Comparison of ENCODE assay signal across 9 cellular contexts in the genomic region with DNA sequence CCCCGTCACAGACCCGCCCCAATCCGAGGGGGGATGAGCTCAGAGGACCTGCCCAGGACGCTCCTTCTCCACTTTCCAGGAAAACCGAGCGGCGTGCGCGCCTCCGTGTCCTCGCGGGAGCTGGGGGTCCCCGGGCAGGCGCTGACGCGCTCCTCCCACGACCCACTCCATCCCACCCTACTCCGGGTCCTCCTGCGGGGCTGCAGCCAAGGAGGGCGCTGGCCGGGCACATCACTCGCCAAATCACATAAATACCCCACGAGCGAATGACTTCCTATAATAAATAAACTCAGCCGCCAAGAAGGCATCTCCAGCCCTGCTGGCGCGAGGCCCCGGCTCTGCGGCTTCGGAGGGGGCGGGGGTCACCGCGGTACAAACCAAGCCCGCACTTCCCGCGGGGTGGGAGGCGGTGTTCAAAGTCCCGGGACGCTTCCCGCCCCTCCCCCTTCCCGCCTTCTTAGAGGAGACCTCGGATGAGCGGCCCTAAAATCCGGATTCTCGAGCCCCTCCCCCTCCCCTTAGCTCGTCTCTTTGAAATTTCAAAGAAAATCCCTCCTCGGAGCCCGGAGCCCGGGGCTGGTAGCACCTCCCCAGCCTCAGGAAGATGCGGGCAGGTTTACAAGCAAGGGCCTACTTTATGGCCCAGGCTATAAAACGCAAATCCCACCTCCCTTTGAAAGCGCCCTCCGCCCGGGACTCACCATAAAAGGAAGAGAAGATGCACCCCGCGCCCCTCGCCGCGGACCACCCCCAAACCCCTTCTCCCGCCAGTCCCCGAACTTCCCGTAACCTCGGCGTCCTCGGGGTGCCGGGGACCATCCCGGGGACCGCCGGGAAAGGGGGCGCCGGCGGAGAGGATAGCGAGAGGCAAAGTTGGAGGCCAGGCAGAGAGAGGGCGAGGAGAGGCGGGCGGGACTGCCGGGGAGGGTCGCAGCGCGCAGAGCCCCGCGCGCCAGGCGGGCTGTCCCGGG. TPM values are rescaled to one million over a fixed set of nuclear protein-coding genes. Genes with fewer than 3 reads are reported as not detected.
DNase-seq lines count a peak whose midpoint lies in the region; ATAC-seq, FAIRE-seq and TF ChIP-seq lines count a peak whose summit lies in the region.
"Had no signal": no experiment of that assay in that cellular context is flagged by ENCODE, and none has a peak within 500 bp of the region (broad histone marks: within the 10 kb centered on the region; RNA-seq: fewer than 3 reads in every experiment).

No MANE protein-coding gene starts in this region.

- DNase-seq in MG63 = peak; percentile 56
- DNase-seq in astrocyte of the spinal cord (ENCODE audit: low read depth, low spot score) = peak; percentile 18
- DNase-seq in kidney = peak; percentile 86
- DNase-seq in H54 (ENCODE audit: insufficient read length, low spot score) = no peak
- DNase-seq in G401 (ENCODE audit: low spot score) = no peak
- DNase-seq: activated T-cell treated with anti-CD3 and anti-CD28 coated beads, Interleukin-2, amount 50 U/mL, for 4 hours had no signal

- H3K27me3 ChIP-seq in MG63 = peaks cover 38% of the 10 kb centered on the region

- H3K4me3 ChIP-seq in MG63 = 0 out of 2 replicates have a peak overlapping the region, but pooled peaks have one; percentile 13
- peak overlapping the region; percentile 2 for H3K4me3 ChIP-seq in astrocyte of the spinal cord (ENCODE audit: low read depth, low read length)
- peak overlapping the region in 1 of 2 donors; percentile 39 for H3K4me3 ChIP-seq in kidney (ENCODE audit: low read length in 2 of 2)
- H3K4me3 ChIP-seq in skin epidermis = peak overlapping the region; percentile 36 to 61 (median 49)

- no peak overlapping the region for H3K9ac ChIP-seq in kidney (ENCODE audit: low read length in 2 of 2)

- no peaks in the 10 kb centered on the region for H3K36me3 ChIP-seq in MG63
- H3K36me3 ChIP-seq in kidney (ENCODE audit: control insufficient read depth in 1 of 2, insufficient read depth in 2 of 2, low read length in 2 of 2) = no peaks in the 10 kb centered on the region

- H3K4me1 ChIP-seq in kidney (ENCODE audit: control insufficient read depth in 1 of 2, insufficient read depth in 1 of 2, low read depth in 1 of 2, low read length in 2 of 2) = peaks cover 0 to 7% of the 10 kb centered on the region in 2 donors

- in situ Hi-C loops in astrocyte of the spinal cord (cut with HindIII; ENCODE audit: low sequenced_read_pairs) = no loop called here
- in situ Hi-C loops in G401 (cut with HindIII; ENCODE audit: low sequenced_read_pairs) = no loop called here

- TF ChIP-seq POLR2A in H54 (IDR thresholded peaks at IDR 0.05; ENCODE audit: low read depth, low read length) = no peak

- intact Hi-C loops in kidney (cut with DNase I) = no loop called here

- TF ChIP-seq CTCF in astrocyte of the spinal cord (IDR thresholded peaks at IDR 0.05; ENCODE audit: low read depth, low read length) (no peak), kidney (IDR thresholded peaks at IDR 0.05; ENCODE audit: borderline replicate concordance, extremely low read depth, insufficient read depth) (no peak)

- no peak overlapping the region for H3K27ac ChIP-seq in kidney (ENCODE audit: low read depth in 2 of 2, low read length in 2 of 2)
- peak overlapping the region in 17 of 21 experiments; percentile 31 to 82 (median 67) for H3K27ac ChIP-seq in skin epidermis

- FAIRE-seq in kidney (lab: Jason Lieb, UNC) (no peak), H54 (lab: Jason Lieb, UNC) (no peak)

- no peak for ATAC-seq in GM21529 (IDR thresholded peaks at IDR 0.05; ENCODE audit: unreplicated experiment)

- no peaks in the 10 kb centered on the region for H3K9me3 ChIP-seq in MG63
- no peaks in the 10 kb centered on the region for H3K9me3 ChIP-seq in kidney (ENCODE audit: control insufficient read depth in 1 of 2, low read length in 2 of 2)

RNA-seq across cellular contexts. Expression of a gene that starts 0.7 kb away (rescaled TPM):
- not detected in 2 replicates for total RNA-seq in MG63 (2014; rRNA removed; shearing (Covaris generic); ENCODE audit: low replicate concordance)
- 0.57 TPM for total RNA-seq in kidney
- 0.11 TPM for polyA plus RNA-seq in kidney (ENCODE audit: insufficient read depth, low read depth, low replicate concordance)
- not detected in 2 replicates for total RNA-seq in G401 (2014; rRNA removed; shearing (Covaris generic))
- total RNA-seq: activated T-cell treated with anti-CD3 and anti-CD28 coated beads, Interleukin-2, amount 50 U/mL, for 4 hours; fibroblast of villous mesenchyme had no signal

Comparison
In these comparisons a context has a peak if more than half of its experiments do, and no peak if none do; other contexts are left out.
1. DNase-seq: peak in MG63 (single experiment), astrocyte of the spinal cord (single experiment) and kidney (single experiment); none in H54 (single experiment) and G401 (single experiment).
2. H3K27ac ChIP-seq: peak in skin epidermis (17 of 21); none in kidney (0 of 2).